Comparison of ENCODE assay signal across 9 cellular contexts in the genomic region with DNA sequence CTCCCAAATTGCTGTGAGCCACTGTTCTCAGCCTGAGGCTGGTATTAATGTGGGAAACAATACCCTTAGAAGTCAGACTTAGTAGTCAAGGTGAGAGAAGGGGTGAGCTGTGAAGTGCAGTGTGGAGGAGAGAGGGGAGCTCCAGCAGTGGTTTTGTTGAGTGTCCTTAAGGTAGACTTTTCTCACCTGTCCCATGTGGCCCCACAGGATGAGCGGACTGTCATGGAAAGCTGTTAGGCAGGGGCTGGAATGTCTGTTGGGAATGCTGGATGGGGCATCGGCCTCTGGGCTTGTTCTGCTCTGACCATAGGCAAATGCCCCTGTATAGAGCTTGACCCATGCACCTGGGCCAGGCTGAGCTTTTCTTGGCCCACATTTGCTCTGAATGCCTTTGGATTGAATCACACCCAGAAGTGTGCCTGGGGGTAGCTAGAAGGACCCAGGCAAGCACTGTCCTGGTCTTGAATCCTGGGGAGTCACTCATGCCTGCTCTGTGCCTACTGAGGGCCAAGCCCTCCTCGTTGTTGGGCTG. TPM values are rescaled to one million over a fixed set of nuclear protein-coding genes. Genes with fewer than 3 reads are reported as not detected.
A peak's percentile ranks its signal among the peaks of the same experiment; 100 is the strongest.
DNase-seq lines count a peak whose midpoint lies in the region; ATAC-seq and TF ChIP-seq lines count a peak whose summit lies in the region.
"Had no signal": no experiment of that assay in that cellular context is flagged by ENCODE, and none has a peak within 500 bp of the region (broad histone marks: within the 10 kb centered on the region; RNA-seq: fewer than 3 reads in every experiment).

No MANE protein-coding gene starts in this region.

- H3K4me3 ChIP-seq in lower lobe of right lung = no peak overlapping the region
- H3K4me3 ChIP-seq in BE2C (ENCODE audit: low read depth, low read length) = no peak overlapping the region

- H3K27ac ChIP-seq in angular gyrus (ENCODE audit: low read depth, low read length) (peak overlapping the region; percentile 0), lower lobe of right lung (peak overlapping the region; percentile 83)

- H3K36me3 ChIP-seq in lower lobe of right lung (peaks cover 12% of the 10 kb centered on the region), BE2C (no peaks in the 10 kb centered on the region)

- ATAC-seq in lower lobe of right lung (no peak), HG02610 (IDR thresholded peaks at IDR 0.05; ENCODE audit: unreplicated experiment) (no peak)

- H3K4me3 Mint-ChIP-seq in activated naive CD4-positive, alpha-beta T cell treated with anti-CD3 and anti-CD28 coated beads, Interleukin-2, amount 50 U/mL, for 24 hours = peak overlapping the region; percentile 35
- H3K4me3 Mint-ChIP-seq in type B pancreatic cell = peak overlapping the region; percentile 29

- H3K27me3 Mint-ChIP-seq in activated naive CD4-positive, alpha-beta T cell treated with anti-CD3 and anti-CD28 coated beads, Interleukin-2, amount 50 U/mL, for 24 hours = no peaks in the 10 kb centered on the region
- no peaks in the 10 kb centered on the region for H3K27me3 Mint-ChIP-seq in type B pancreatic cell

- no peak for DNase-seq in activated naive CD4-positive, alpha-beta T cell treated with Interleukin-2 at 50 U/mL for 16 hours
- no peak for DNase-seq in lower lobe of right lung
- DNase-seq in type B pancreatic cell (ENCODE audit: extremely low spot score, unreplicated experiment) = no peak
- no peak for DNase-seq in BE2C
- DNase-seq in SW 1271 (lab: John Stamatoyannopoulos, UW) = no peak
- DNase-seq: central memory CD4-positive, alpha-beta T cell had no signal

- H3K9me3 ChIP-seq in lower lobe of right lung (no peaks in the 10 kb centered on the region), BE2C (no peaks in the 10 kb centered on the region)

- H3K36me3 Mint-ChIP-seq in activated naive CD4-positive, alpha-beta T cell treated with anti-CD3 and anti-CD28 coated beads, Interleukin-2, amount 50 U/mL, for 24 hours = peaks cover 9% of the 10 kb centered on the region
- H3K36me3 Mint-ChIP-seq in type B pancreatic cell = peaks cover 26% of the 10 kb centered on the region

- H3K27me3 ChIP-seq in lower lobe of right lung (ENCODE audit: low read depth) (no peaks in the 10 kb centered on the region), BE2C (no peaks in the 10 kb centered on the region)

- H3K4me1 ChIP-seq in lower lobe of right lung (peaks cover 97% of the 10 kb centered on the region), BE2C (no peaks in the 10 kb centered on the region)

- peaks cover 93% of the 10 kb centered on the region for H3K4me1 Mint-ChIP-seq in activated naive CD4-positive, alpha-beta T cell treated with anti-CD3 and anti-CD28 coated beads, Interleukin-2, amount 50 U/mL, for 24 hours
- peaks cover 83% of the 10 kb centered on the region for H3K4me1 Mint-ChIP-seq in type B pancreatic cell (ENCODE audit: unreplicated experiment)

- intact Hi-C loops in lower lobe of right lung (cut with DNase I) = loop anchor here (10.0 kb wide), 1 partner anchor 57 kb away; no protein-coding TSS in a partner anchor

- TF ChIP-seq CTCF in lower lobe of right lung (IDR thresholded peaks at IDR 0.05) (no peak), type B pancreatic cell (conservative IDR thresholded peaks at IDR 0.05) (no peak), BE2C (IDR thresholded peaks at IDR 0.05; ENCODE audit: low read depth, low read length) (no peak)

- peak overlapping the region; percentile 99 for H3K27ac Mint-ChIP-seq in activated naive CD4-positive, alpha-beta T cell treated with anti-CD3 and anti-CD28 coated beads, Interleukin-2, amount 50 U/mL, for 24 hours
- peak overlapping the region; percentile 96 for H3K27ac Mint-ChIP-seq in type B pancreatic cell

- H3K9me3 Mint-ChIP-seq in activated naive CD4-positive, alpha-beta T cell treated with anti-CD3 and anti-CD28 coated beads, Interleukin-2, amount 50 U/mL, for 24 hours = peaks cover 5% of the 10 kb centered on the region
- H3K9me3 Mint-ChIP-seq in type B pancreatic cell = no peaks in the 10 kb centered on the region

RNA-seq across cellular contexts. Expression of a gene that starts 36.3 kb away (rescaled TPM):
- 1.4 TPM for total RNA-seq in lower lobe of right lung
- total RNA-seq in type B pancreatic cell (ENCODE audit: low replicate concordance) = 0.07 and 0.10 TPM in 2 replicates
- polyA plus RNA-seq in BE2C (2012; ENCODE audit: insufficient read depth, insufficient read length, low read depth) = not detected

RNA-seq across cellular contexts. Expression of a gene that starts 47.3 kb away (rescaled TPM):
- 169 TPM for total RNA-seq in lower lobe of right lung
- 111 and 159 TPM in 2 replicates for total RNA-seq in type B pancreatic cell (ENCODE audit: low replicate concordance)
- polyA plus RNA-seq in BE2C (2012; ENCODE audit: insufficient read depth, insufficient read length, low read depth) = 29.9 TPM
